Comparison of ENCODE assay signal across 13 cellular contexts in the genomic region with DNA sequence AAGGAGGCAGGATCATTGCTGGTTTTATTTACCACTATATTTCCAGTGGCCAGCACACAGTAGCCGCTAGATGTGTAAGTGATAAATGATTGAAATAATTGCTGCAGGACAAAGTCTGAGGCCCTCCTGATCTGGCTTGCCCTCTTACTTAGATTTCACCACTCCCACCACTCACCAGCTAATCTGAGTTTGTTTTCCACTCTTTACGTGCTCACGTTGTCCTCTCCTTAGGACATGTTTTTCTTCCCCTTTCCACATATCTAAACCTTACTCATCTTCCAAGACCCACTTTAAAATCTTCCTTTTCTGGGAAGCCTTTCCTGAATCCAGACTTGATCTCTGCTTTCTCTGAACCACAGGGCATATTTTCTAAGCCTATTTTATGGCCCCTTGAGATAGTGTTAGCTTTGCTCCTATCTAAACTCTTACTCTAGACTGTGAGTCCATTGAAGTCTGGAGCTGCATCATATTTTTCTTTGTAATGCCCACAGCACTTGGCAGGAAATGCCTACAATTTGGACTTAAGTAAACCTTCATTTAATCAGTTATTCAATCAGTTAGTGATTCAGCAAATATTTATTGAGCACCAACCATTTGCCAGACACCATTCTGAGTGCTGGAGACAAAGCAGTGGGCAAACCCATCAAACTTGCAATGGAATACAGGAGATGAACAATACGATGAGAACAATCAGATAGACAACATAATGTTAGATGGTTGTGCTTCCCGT. TPM values are rescaled to one million over a fixed set of nuclear protein-coding genes. Genes with fewer than 3 reads are reported as not detected.
DNase-seq lines count a peak whose midpoint lies in the region; ATAC-seq and TF ChIP-seq lines count a peak whose summit lies in the region.
"Had no signal": no experiment of that assay in that cellular context is flagged by ENCODE, and none has a peak within 500 bp of the region (broad histone marks: within the 10 kb centered on the region; RNA-seq: fewer than 3 reads in every experiment).

No MANE protein-coding gene starts in this region.

- H3K27me3 Mint-ChIP-seq in CD14-positive monocyte (ENCODE audit: low read depth in 3 of 3) = no peaks in the 10 kb centered on the region
- no peaks in the 10 kb centered on the region for H3K27me3 Mint-ChIP-seq in dendritic cell treated with granulocyte-macrophage colony-stimulating factor and Interleukin-4, amounts not matched to agents 40 ng/mL and 50 ng/mL, for 4 days
- H3K27me3 Mint-ChIP-seq in activated CD8-positive, alpha-beta T cell treated with anti-CD3 and anti-CD28 coated beads for 36 hours = peaks cover 6% of the 10 kb centered on the region
- H3K27me3 Mint-ChIP-seq: CD4-positive, CD25-positive, alpha-beta regulatory T cell had no signal

- peak overlapping the region; percentile 68 to 94 (median 84) for H3K27ac Mint-ChIP-seq in CD14-positive monocyte
- peak overlapping the region; percentile 98 for H3K27ac Mint-ChIP-seq in dendritic cell treated with granulocyte-macrophage colony-stimulating factor and Interleukin-4, amounts not matched to agents 40 ng/mL and 50 ng/mL, for 4 days
- no peak overlapping the region for H3K27ac Mint-ChIP-seq in activated CD8-positive, alpha-beta T cell treated with anti-CD3 and anti-CD28 coated beads for 36 hours
- H3K27ac Mint-ChIP-seq: activated naive CD8-positive, alpha-beta T cell; endodermal cell had no signal

- no peaks in the 10 kb centered on the region for H4K20me1 ChIP-seq in osteoblast (ENCODE audit: insufficient read depth, low read length)

- H3K36me3 Mint-ChIP-seq in CD14-positive monocyte = peaks cover 53 to 55% of the 10 kb centered on the region in 2 donors
- H3K36me3 Mint-ChIP-seq in dendritic cell treated with granulocyte-macrophage colony-stimulating factor and Interleukin-4, amounts not matched to agents 40 ng/mL and 50 ng/mL, for 4 days (ENCODE audit: low read depth) = peaks cover 73% of the 10 kb centered on the region
- no peaks in the 10 kb centered on the region for H3K36me3 Mint-ChIP-seq in activated CD8-positive, alpha-beta T cell treated with anti-CD3 and anti-CD28 coated beads for 36 hours (ENCODE audit: low read depth)
- H3K36me3 Mint-ChIP-seq: activated naive CD8-positive, alpha-beta T cell; CD4-positive, CD25-positive, alpha-beta regulatory T cell had no signal

- H3K9me3 Mint-ChIP-seq in CD14-positive monocyte = no peaks in the 10 kb centered on the region
- H3K9me3 Mint-ChIP-seq in dendritic cell treated with granulocyte-macrophage colony-stimulating factor and Interleukin-4, amounts not matched to agents 40 ng/mL and 50 ng/mL, for 4 days = no peaks in the 10 kb centered on the region
- no peaks in the 10 kb centered on the region for H3K9me3 Mint-ChIP-seq in activated CD8-positive, alpha-beta T cell treated with anti-CD3 and anti-CD28 coated beads for 36 hours
- H3K9me3 Mint-ChIP-seq: endodermal cell had no signal

- in situ Hi-C loops in HAP-1 (cut with MboI; ENCODE audit: low sequenced_read_pairs) = no loop called here

- peaks cover 49% of the 10 kb centered on the region for H3K79me2 ChIP-seq in osteoblast (ENCODE audit: insufficient read depth, low read length)

- H3K4me1 Mint-ChIP-seq in CD14-positive monocyte = peaks cover 77% of the 10 kb centered on the region
- H3K4me1 Mint-ChIP-seq in dendritic cell treated with granulocyte-macrophage colony-stimulating factor and Interleukin-4, amounts not matched to agents 40 ng/mL and 50 ng/mL, for 4 days (ENCODE audit: low read depth) = peaks cover 76% of the 10 kb centered on the region
- no peaks in the 10 kb centered on the region for H3K4me1 Mint-ChIP-seq in activated CD8-positive, alpha-beta T cell treated with anti-CD3 and anti-CD28 coated beads for 36 hours (ENCODE audit: low read depth)
- H3K4me1 Mint-ChIP-seq: CD4-positive, CD25-positive, alpha-beta regulatory T cell had no signal

- intact Hi-C loops in CD14-positive monocyte (cut with micrococcal nuclease) = loop anchor here in 1 of 2 donors (10.0 kb wide), 1 partner anchor 78 kb away; no protein-coding TSS in a partner anchor
- intact Hi-C loops in dendritic cell treated with granulocyte-macrophage colony-stimulating factor and Interleukin-4, amounts not matched to agents 40 ng/mL and 50 ng/mL, for 4 days (cut with micrococcal nuclease) = loop anchor here (5.0 kb wide), 1 partner anchor 36 kb away; no protein-coding TSS in a partner anchor
- intact Hi-C loops in activated CD8-positive, alpha-beta T cell treated with anti-CD3 and anti-CD28 coated beads for 36 hours (cut with micrococcal nuclease) = no loop called here

- no peak for TF ChIP-seq CTCF in CD14-positive monocyte (IDR thresholded peaks at IDR 0.05)
- no peak for TF ChIP-seq CTCF in NB4 (IDR thresholded peaks at IDR 0.05; ENCODE audit: low read depth, low read length)
- TF ChIP-seq CTCF in osteoblast (IDR thresholded peaks at IDR 0.05; ENCODE audit: extremely low read depth, low read depth, low read length) = no peak
- no peak for TF ChIP-seq CTCF in activated CD8-positive, alpha-beta T cell treated with anti-CD3 and anti-CD28 coated beads for 36 hours (IDR thresholded peaks at IDR 0.05)

- peak overlapping the region; percentile 48 for H3K27ac ChIP-seq in osteoblast (ENCODE audit: low read depth, low read length)

- H3K27me3 ChIP-seq in osteoblast (ENCODE audit: insufficient read depth, low read length) (no peaks in the 10 kb centered on the region), HAP-1 (ENCODE audit: low read depth) (no peaks in the 10 kb centered on the region)

- no peak overlapping the region for H2AFZ ChIP-seq in osteoblast (ENCODE audit: low read length)

- CTCF ChIA-PET in activated CD8-positive, alpha-beta T cell treated with anti-CD3 and anti-CD28 coated beads for 36 hours (lab: Charles Lee) = no interaction called here

- H3K4me1 ChIP-seq in osteoblast (ENCODE audit: insufficient read depth, low read length) (peaks cover 27% of the 10 kb centered on the region), HAP-1 (no peaks in the 10 kb centered on the region)

- H3K36me3 ChIP-seq in osteoblast (ENCODE audit: insufficient read depth, low read length) (peaks cover 7% of the 10 kb centered on the region), HAP-1 (replicated peaks) (no peaks in the 10 kb centered on the region)

- H3K4me3 ChIP-seq in NB4 (ENCODE audit: low read depth, low read length) = peak overlapping the region; percentile 45
- H3K4me3 ChIP-seq in osteoblast (ENCODE audit: insufficient read depth, low read length) = peak overlapping the region; percentile 49
- no peak overlapping the region for H3K4me3 ChIP-seq in HAP-1
- H3K4me3 ChIP-seq: K562 had no signal

- TF ChIP-seq POLR2A in NB4 (IDR thresholded peaks at IDR 0.05; ENCODE audit: extremely low read depth, insufficient read length) = no peak

- H3K4me2 ChIP-seq in osteoblast (ENCODE audit: insufficient read depth, low read length) = peak overlapping the region; percentile 69

- H3K9me3 ChIP-seq in osteoblast (ENCODE audit: low read depth, low read length) = no peaks in the 10 kb centered on the region
- no peaks in the 10 kb centered on the region for H3K9me3 ChIP-seq in HAP-1

- POLR2A ChIA-PET in activated CD8-positive, alpha-beta T cell treated with anti-CD3 and anti-CD28 coated beads for 36 hours (lab: Charles Lee) = no interaction called here

- peak overlapping the region; percentile 89 to 100 for H3K4me3 Mint-ChIP-seq in CD14-positive monocyte
- H3K4me3 Mint-ChIP-seq in dendritic cell treated with granulocyte-macrophage colony-stimulating factor and Interleukin-4, amounts not matched to agents 40 ng/mL and 50 ng/mL, for 4 days = peak overlapping the region; percentile 80
- H3K4me3 Mint-ChIP-seq in activated CD8-positive, alpha-beta T cell treated with anti-CD3 and anti-CD28 coated beads for 36 hours = no peak overlapping the region
- H3K4me3 Mint-ChIP-seq: activated naive CD8-positive, alpha-beta T cell; CD4-positive, CD25-positive, alpha-beta regulatory T cell; endodermal cell had no signal

- DNase-seq in CD14-positive monocyte (ENCODE audit: low spot score) (no peak), NB4 (ENCODE audit: low read depth) (no peak), osteoblast (ENCODE audit: insufficient read length, low spot score, missing footprints) (no peak), HAP-1 (ENCODE audit: low spot score in 2 of 2) (no peak)
- DNase-seq in stimulated activated CD4-positive, alpha-beta T cell treated with anti-CD3 and anti-CD28 coated beads, Interleukin-4, amount 100 ng/mL, for 24 hours = no peak
- DNase-seq in activated CD8-positive, alpha-beta T cell treated with anti-CD3 and anti-CD28 coated beads for 36 hours = no peak
- DNase-seq: CD4-positive, CD25-positive, alpha-beta regulatory T cell; endodermal cell; NCI-H510A treated with DMSO at 0.1 percent for 48 hours had no signal

- no peak for ATAC-seq in HG02798 (IDR thresholded peaks at IDR 0.05; ENCODE audit: poor library complexity, unreplicated experiment)
- ATAC-seq in activated CD8-positive, alpha-beta T cell treated with anti-CD3 and anti-CD28 coated beads for 36 hours = no peak
- ATAC-seq: K562 had no signal

RNA-seq across cellular contexts. Expression of a gene that starts 2.4 kb away (rescaled TPM):
- 100 to 1,000 TPM; 174 to 214 TPM for polyA plus RNA-seq in CD14-positive monocyte
- 44.2 and 46.7 TPM in 2 replicates for total RNA-seq in osteoblast
- not detected for total RNA-seq in activated CD8-positive, alpha-beta T cell treated with anti-CD3 and anti-CD28 coated beads for 36 hours
- polyA plus RNA-seq: K562 had no signal

Comparison
In these comparisons a context has a peak if more than half of its experiments do, and no peak if none do; other contexts are left out.
1. RNA of a gene that starts 2.4 kb away (total RNA-seq): 44.2 to 46.7 TPM in osteoblast; not detected in activated CD8-positive, alpha-beta T cell treated with anti-CD3 and anti-CD28 coated beads for 36 hours; every median in the first group is over 10 times any median in the second.